In the genomic region with DNA sequence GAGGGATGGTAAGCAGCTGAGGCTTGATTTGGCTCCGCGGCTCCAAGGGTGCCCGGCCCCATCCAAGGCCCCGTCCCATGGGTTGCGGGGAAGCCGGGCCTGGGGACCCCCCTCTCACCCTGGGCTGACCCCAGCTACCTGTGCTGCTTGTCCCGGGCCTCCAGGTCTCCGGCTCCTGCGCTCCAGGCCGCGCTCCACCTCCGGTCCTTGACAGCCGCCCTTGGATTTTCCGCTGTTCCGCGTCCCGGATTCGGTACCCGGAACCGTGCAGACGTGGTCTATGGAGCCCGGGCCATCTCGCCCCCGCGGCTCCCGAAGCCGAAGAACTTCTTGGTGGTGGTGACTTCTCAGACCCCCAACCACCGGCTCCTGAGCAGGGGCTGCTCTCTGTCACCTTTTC, we compare ENCODE assay signal across 25 cellular contexts. TPM values are rescaled to one million over a fixed set of nuclear protein-coding genes. Genes with fewer than 3 reads are reported as not detected.
DNase-seq lines count a peak whose midpoint lies in the region; ATAC-seq and TF ChIP-seq lines count a peak whose summit lies in the region.
"Had no signal": no experiment of that assay in that cellular context is flagged by ENCODE, and none has a peak within 500 bp of the region (broad histone marks: within the 10 kb centered on the region; RNA-seq: fewer than 3 reads in every experiment).

No MANE protein-coding gene starts in this region.

- no peaks in the 10 kb centered on the region for H3F3A ChIP-seq in SK-N-SH (replicated peaks; ENCODE audit: insufficient read depth)

- no peak overlapping the region for H3K4me3 Mint-ChIP-seq in Caco-2 (ENCODE audit: unreplicated experiment)
- H3K4me3 Mint-ChIP-seq: CD4-positive, alpha-beta T cell had no signal

- H2AFZ ChIP-seq in SK-N-SH (ENCODE audit: low read depth): no peak overlapping the region
- H2AFZ ChIP-seq in osteoblast (ENCODE audit: low read length): no peak overlapping the region

- no peak overlapping the region for H3K9ac ChIP-seq in SK-N-SH
- H3K9ac ChIP-seq: BLaER1 had no signal

- H3K4me2 ChIP-seq in SK-N-SH (no peak overlapping the region), osteoblast (ENCODE audit: insufficient read depth, low read length) (no peak overlapping the region)
- H3K4me2 ChIP-seq: BLaER1 had no signal

- no peaks in the 10 kb centered on the region for H3K9me2 ChIP-seq in SK-N-SH

- no peaks in the 10 kb centered on the region for H3K27me3 Mint-ChIP-seq in Caco-2 (ENCODE audit: insufficient read depth, unreplicated experiment)

- CTCF ChIA-PET in SK-N-SH (lab: Yijun Ruan, JAX) (no interaction called here), Panc1 (lab: Charles Lee) (no interaction called here), Caco-2 (lab: Charles Lee) (no interaction called here)

- no TSS peak for BruUV-seq in Panc1 (replicated peaks; lab: Mats Ljungman, UMichigan)
- BruUV-seq in Caco-2 (replicated peaks; lab: Mats Ljungman, UMichigan): no TSS peak

- no peak for TF ChIP-seq CTCF in SK-N-SH (IDR thresholded peaks at IDR 0.05)
- no peak for TF ChIP-seq CTCF in Panc1 (IDR thresholded peaks at IDR 0.05)
- no peak for TF ChIP-seq CTCF in osteoblast (IDR thresholded peaks at IDR 0.05; ENCODE audit: extremely low read depth, low read depth, low read length)
- no peak for TF ChIP-seq CTCF in Caco-2 (IDR thresholded peaks at IDR 0.05; ENCODE audit: insufficient read depth in 1 of 2, low read depth in 1 of 2, low read length in 1 of 2, severe bottlenecking in 1 of 2, unreplicated experiment in 1 of 2)

- peaks cover 5% of the 10 kb centered on the region for H3K9me3 Mint-ChIP-seq in Caco-2 (ENCODE audit: unreplicated experiment)
- H3K9me3 Mint-ChIP-seq: CD4-positive, alpha-beta T cell had no signal

- H3K4me3 ChIP-seq in SK-N-SH (ENCODE audit: low read depth in 2 of 2, low read length in 1 of 2) (no peak overlapping the region), Panc1 (ENCODE audit: low read depth in 2 of 2, low read length in 2 of 2) (no peak overlapping the region), osteoblast (ENCODE audit: insufficient read depth, low read length) (no peak overlapping the region), Caco-2 (ENCODE audit: low read depth, low read length) (no peak overlapping the region)
- H3K4me3 ChIP-seq: BLaER1 had no signal

- TF ChIP-seq RAD21 in SK-N-SH (IDR thresholded peaks at IDR 0.05; ENCODE audit: low read length): no peak

- H3K27ac Mint-ChIP-seq in Caco-2 (ENCODE audit: unreplicated experiment): no peak overlapping the region
- H3K27ac Mint-ChIP-seq: CD4-positive, alpha-beta T cell had no signal

- H3K4me1 ChIP-seq in SK-N-SH (ENCODE audit: control insufficient read depth in 1 of 2, insufficient read depth in 2 of 2, low read depth in 1 of 2, low read length in 1 of 2) (no peaks in the 10 kb centered on the region; a peak in 1 of 4 replicates), Panc1 (ENCODE audit: control insufficient read depth, insufficient read depth, low read length) (no peaks in the 10 kb centered on the region), osteoblast (ENCODE audit: insufficient read depth, low read length) (no peaks in the 10 kb centered on the region), Caco-2 (no peaks in the 10 kb centered on the region)
- H3K4me1 ChIP-seq: BLaER1 had no signal

- in situ Hi-C loops in Panc1 (cut with HindIII; ENCODE audit: low pct_unique_long_range_greater_than_20kb, low sequenced_read_pairs): no loop called here

- no peaks in the 10 kb centered on the region for H3K79me2 ChIP-seq in SK-N-SH (ENCODE audit: insufficient read depth)
- no peaks in the 10 kb centered on the region for H3K79me2 ChIP-seq in osteoblast (ENCODE audit: insufficient read depth, low read length)

- H3K27ac ChIP-seq in SK-N-SH (ENCODE audit: low read depth in 2 of 2, low read length in 1 of 2) (no peak overlapping the region), Panc1 (ENCODE audit: low read length) (no peak overlapping the region), osteoblast (ENCODE audit: low read depth, low read length) (no peak overlapping the region)
- H3K27ac ChIP-seq: 22Rv1, BLaER1 had no signal

- ATAC-seq in SK-N-SH treated with all-trans-retinoic acid at 6 μM for 48 hours (no peak), Panc1 (0 out of 2 replicates have a peak, but pooled peaks have one; percentile 35), left ventricle myocardium superior (peak; percentile 23), GM21619 (IDR thresholded peaks at IDR 0.05; ENCODE audit: unreplicated experiment) (no peak)

- no peaks in the 10 kb centered on the region; the same call in 1 of the 2 replicates for H3K9me3 ChIP-seq in SK-N-SH
- no peaks in the 10 kb centered on the region for H3K9me3 ChIP-seq in Panc1 (ENCODE audit: control insufficient read depth, insufficient read depth, low read depth, low read length)
- H3K9me3 ChIP-seq in osteoblast (ENCODE audit: low read depth, low read length): no peaks in the 10 kb centered on the region
- peaks cover 7% of the 10 kb centered on the region; the same call in 1 of the 2 replicates for H3K9me3 ChIP-seq in Caco-2
- H3K9me3 ChIP-seq: BLaER1 had no signal

- POLR2A ChIA-PET in SK-N-SH (lab: Yijun Ruan, JAX) (no interaction called here), Panc1 (lab: Charles Lee) (no interaction called here), Caco-2 (lab: Charles Lee) (no interaction called here)

- H4K20me1 ChIP-seq in SK-N-SH (ENCODE audit: insufficient read depth): no peaks in the 10 kb centered on the region
- no peaks in the 10 kb centered on the region for H4K20me1 ChIP-seq in osteoblast (ENCODE audit: insufficient read depth, low read length)
- H4K20me1 ChIP-seq: BLaER1 had no signal

- H3K36me3 ChIP-seq in SK-N-SH (replicated peaks in 1 of 2; ENCODE audit: control insufficient read depth in 1 of 2, insufficient read depth in 2 of 2, low read length in 1 of 2): no peaks in the 10 kb centered on the region
- H3K36me3 ChIP-seq in Panc1 (ENCODE audit: control insufficient read depth, insufficient read depth, low read length): no peaks in the 10 kb centered on the region
- H3K36me3 ChIP-seq in osteoblast (ENCODE audit: insufficient read depth, low read length): no peaks in the 10 kb centered on the region
- H3K36me3 ChIP-seq in Caco-2 (ENCODE audit: control insufficient read depth, insufficient read depth, low read length): no peaks in the 10 kb centered on the region
- H3K36me3 ChIP-seq: BLaER1 had no signal

- no peaks in the 10 kb centered on the region for H3K36me3 Mint-ChIP-seq in Caco-2 (ENCODE audit: insufficient read depth, unreplicated experiment)

- H3K27me3 ChIP-seq in SK-N-SH (ENCODE audit: insufficient read depth): no peaks in the 10 kb centered on the region
- peaks cover 8% of the 10 kb centered on the region for H3K27me3 ChIP-seq in Panc1 (ENCODE audit: control insufficient read depth, insufficient read depth, low read length)
- H3K27me3 ChIP-seq in osteoblast (ENCODE audit: insufficient read depth, low read length): peaks cover 15% of the 10 kb centered on the region
- no peaks in the 10 kb centered on the region for H3K27me3 ChIP-seq in Caco-2 (replicated peaks; ENCODE audit: control insufficient read depth, insufficient read depth, low read length)
- H3K27me3 ChIP-seq: BLaER1 had no signal

- WGBS in SK-N-SH (ENCODE audit: low lambda C conversion rate): 94% methylated on average over 26 of the region's 28 CpGs

- TF ChIP-seq EP300 in SK-N-SH (IDR thresholded peaks at IDR 0.05; ENCODE audit: borderline replicate concordance in 1 of 2, low read depth in 1 of 2, low read length in 1 of 2): no peak

- intact Hi-C loops in Panc1 (cut with micrococcal nuclease; ENCODE audit: unreplicated experiment) (no loop called here), left ventricle myocardium superior (cut with micrococcal nuclease) (no loop called here), posterior vena cava (cut with DNase I) (no loop called here), Caco-2 (cut with micrococcal nuclease; ENCODE audit: unreplicated experiment) (no loop called here)

- no peaks in the 10 kb centered on the region for H3K4me1 Mint-ChIP-seq in Caco-2 (ENCODE audit: low read depth, unreplicated experiment)

- DNase-seq in SK-N-SH (peak; percentile 11), Panc1 (ENCODE audit: low read depth, low spot score) (no peak), left ventricle myocardium superior (no peak), osteoblast (ENCODE audit: insufficient read length, low spot score, missing footprints) (peak; percentile 48), posterior vena cava (ENCODE audit: low spot score) (no peak), Caco-2 (no peak)
- DNase-seq: ACHN; CD4-positive, alpha-beta T cell; COR-L47; DMS153; Kasumi-1; NCI-H1417; NCI-H1694 treated with DMSO at 0.1 percent for 48 hours; NCI-H2081 treated with DMSO at 0.1 percent for 48 hours; NCI-H2171 treated with DMSO at 0.1 percent for 48 hours; NCI-H526; OCI-M1; SHP77 had no signal

TF ChIP-seq in SK-N-SH treated with all-trans-retinoic acid at 6 μM for 48 hours, 23 proteins besides CTCF, POLR2A, EP300 and RAD21 (continues in another document):
- no peak for TF ChIP-seq SNAI2 (CRISPR knock-in tag; IDR thresholded peaks at IDR 0.05)

RNA-seq across cellular contexts. Expression of a gene that starts 48.3 kb away (rescaled TPM):
- not detected in 2 replicates for polyA plus RNA-seq in SK-N-SH (2012; rRNA removed)
- polyA plus RNA-seq in SK-N-SH (2012; cell fraction: cytosol; rRNA removed): not detected in 2 replicates
- 0.10 and 0.20 TPM in 2 replicates for polyA plus RNA-seq in SK-N-SH (2012; cell fraction: nucleus; rRNA removed)
- total RNA-seq in Panc1 (2021; ENCODE audit: unreplicated experiment): not detected
- not detected for polyA plus RNA-seq in Panc1 (2012; ENCODE audit: insufficient read length)
- 4.1 TPM for total RNA-seq in left ventricle myocardium superior
- total RNA-seq in osteoblast: not detected in 2 replicates
- not detected for total RNA-seq in posterior vena cava
- total RNA-seq in Caco-2 (2022): not detected in 2 replicates
- total RNA-seq: CD4-positive, alpha-beta T cell; G401; H1; MCF 10A had no signal

RNA-seq across cellular contexts. Expression of a gene that starts 56.4 kb away (rescaled TPM):
- polyA plus RNA-seq in SK-N-SH (2012; rRNA removed): 10.4 and 12.7 TPM in 2 replicates
- polyA plus RNA-seq in SK-N-SH (2012; cell fraction: cytosol; rRNA removed): 13.0 and 16.1 TPM in 2 replicates
- 11.3 and 15.6 TPM in 2 replicates for polyA plus RNA-seq in SK-N-SH (2012; cell fraction: nucleus; rRNA removed)
- total RNA-seq in Panc1 (2021; ENCODE audit: unreplicated experiment) (13.8 TPM), left ventricle myocardium superior (48.9 TPM), osteoblast (29.3 and 33.3 TPM in 2 replicates), posterior vena cava (10 to 100 TPM; 15.0 to 15.7 TPM), Caco-2 (2022) (40.6 and 40.8 TPM in 2 replicates)
- polyA plus RNA-seq in Panc1 (2012; ENCODE audit: insufficient read length): 9.0 TPM

Comparison
In these comparisons a context has a peak if more than half of its experiments do, and no peak if none do; other contexts are left out.
1. DNase-seq: peak in SK-N-SH (single experiment) and osteoblast (single experiment); none in Panc1 (single experiment), left ventricle myocardium superior (single experiment), posterior vena cava (single experiment) and Caco-2 (0 of 2).
2. ATAC-seq: peak in Panc1 (single experiment) and left ventricle myocardium superior (single experiment); none in SK-N-SH treated with all-trans-retinoic acid at 6 μM for 48 hours (single experiment) and GM21619 (single experiment).